Comparison of ENCODE assay signal across 24 cellular contexts in genomic region chr22:49015993-49016908, GRCh38.
DNase-seq lines count a peak whose midpoint lies in the region; ATAC-seq and TF ChIP-seq lines count a peak whose summit lies in the region.
"Had no signal": no experiment of that assay in that cellular context is flagged by ENCODE, and none has a peak within 500 bp of the region (broad histone marks: within the 10 kb centered on the region; RNA-seq: fewer than 3 reads in every experiment).

No MANE protein-coding gene starts in this region.

- no peaks in the 10 kb centered on the region for H4K20me1 ChIP-seq in mammary epithelial cell (ENCODE audit: insufficient read depth, low read length)

- H3K27ac Mint-ChIP-seq in osteocyte (ENCODE audit: unreplicated experiment), result no peak overlapping the region
- H3K27ac Mint-ChIP-seq: activated CD8-positive, alpha-beta T cell treated with anti-CD3 and anti-CD28 coated beads, Interleukin-2, amount 10 ng/mL, durations not matched to agents 7 days and 5 days; activated T-helper 1 cell treated with anti-CD3 and anti-CD28 coated beads, Interleukin-12 subunit alpha, Interleukin-12 subunit beta, Interleukin-2, Interleukin-4 antibody, amounts not matched to agents 30 ng/mL and 10 ng/mL and 1 ng/mL, durations not matched to agents 14 hours and 24 hours and 36 hours; mesothelial cell of epicardium; nephron progenitor cell; progenitor cell of endocrine pancreas had no signal

- H3K4me3 Mint-ChIP-seq in osteocyte (ENCODE audit: unreplicated experiment), result no peak overlapping the region
- H3K4me3 Mint-ChIP-seq: activated CD8-positive, alpha-beta T cell treated with anti-CD3 and anti-CD28 coated beads, Interleukin-2, amount 10 ng/mL, durations not matched to agents 7 days and 5 days; activated T-helper 1 cell treated with anti-CD3 and anti-CD28 coated beads, Interleukin-12 subunit alpha, Interleukin-12 subunit beta, Interleukin-2, Interleukin-4 antibody, amounts not matched to agents 30 ng/mL and 10 ng/mL and 1 ng/mL, durations not matched to agents 14 hours and 24 hours and 36 hours; brain; mesothelial cell of epicardium; nephron progenitor cell had no signal

- no peak overlapping the region for H3K4me2 ChIP-seq in mammary epithelial cell (ENCODE audit: insufficient read depth, low read depth, low read length)
- H3K4me2 ChIP-seq: BLaER1 treated with 17β-estradiol and CSF1 and Interleukin-3, amounts not matched to agents 10 nM and 100 nM had no signal

- no TSS peak for BruUV-seq in mammary epithelial cell (replicated peaks; lab: Mats Ljungman, UMichigan)

- in situ Hi-C loops in mammary epithelial cell (cut with MboI; ENCODE audit: low sequenced_read_pairs in 2 of 2), result no loop called here

- no peak overlapping the region for H3K9ac ChIP-seq in mammary epithelial cell (ENCODE audit: insufficient read depth, low read length)
- H3K9ac ChIP-seq: BLaER1 treated with 17β-estradiol and CSF1 and Interleukin-3, amounts not matched to agents 10 nM and 100 nM had no signal

- H3K9me3 ChIP-seq in breast epithelium (no peaks in the 10 kb centered on the region), mammary epithelial cell (replicated peaks; ENCODE audit: insufficient read depth, low read length) (peaks cover 39% of the 10 kb centered on the region), left ventricle myocardium inferior (replicated peaks) (no peaks in the 10 kb centered on the region), aorta (ENCODE audit: control insufficient read depth, low read length) (no peaks in the 10 kb centered on the region), spleen (no peaks in the 10 kb centered on the region)
- H3K9me3 ChIP-seq: BLaER1 treated with 17β-estradiol and CSF1 and Interleukin-3, amounts not matched to agents 10 nM and 100 nM; colonic mucosa; Peyer's patch had no signal

- no peaks in the 10 kb centered on the region for H3K4me1 Mint-ChIP-seq in osteocyte (ENCODE audit: unreplicated experiment)

- peaks cover 0 to 26% of the 10 kb centered on the region in 2 donors for H3K27me3 ChIP-seq in breast epithelium
- H3K27me3 ChIP-seq in mammary epithelial cell (ENCODE audit: insufficient read depth, low read length), result no peaks in the 10 kb centered on the region
- peaks cover 36% of the 10 kb centered on the region for H3K27me3 ChIP-seq in left ventricle myocardium inferior (ENCODE audit: low read depth)
- no peaks in the 10 kb centered on the region for H3K27me3 ChIP-seq in aorta (ENCODE audit: control insufficient read depth in 1 of 2, insufficient read depth in 2 of 2, low read length in 1 of 2)
- H3K27me3 ChIP-seq in spleen (replicated peaks in 1 of 7), result peaks cover 0 to 8% (median 0%) of the 10 kb centered on the region in 7 donors
- H3K27me3 ChIP-seq: BLaER1 treated with 17β-estradiol and CSF1 and Interleukin-3, amounts not matched to agents 10 nM and 100 nM; colonic mucosa; Peyer's patch had no signal

- H3K36me3 Mint-ChIP-seq in osteocyte (ENCODE audit: unreplicated experiment), result no peaks in the 10 kb centered on the region
- H3K36me3 Mint-ChIP-seq: brain, mesothelial cell of epicardium had no signal

- CTCF ChIA-PET in mammary epithelial cell (lab: Charles Lee; ENCODE audit: low non-redundant PET), result no interaction called here

- intact Hi-C loops in breast epithelium (cut with DNase I; ENCODE audit: low total_unique reads) (no loop called here), mammary epithelial cell (cut with micrococcal nuclease) (no loop called here), left ventricle myocardium inferior (cut with micrococcal nuclease) (no loop called here), aorta (cut with DNase I) (no loop called here), spleen (cut with DNase I; ENCODE audit: low total_unique reads) (no loop called here)

- H3K4me3 ChIP-seq in breast epithelium (no peak overlapping the region), mammary epithelial cell (replicated peaks in 1 of 3; ENCODE audit: insufficient read depth in 1 of 3, low read depth in 2 of 3, low read length in 3 of 3) (no peak overlapping the region), left ventricle myocardium inferior (no peak overlapping the region), aorta (ENCODE audit: low read length in 2 of 2) (no peak overlapping the region), spleen (no peak overlapping the region)
- H3K4me3 ChIP-seq: BLaER1 treated with 17β-estradiol and CSF1 and Interleukin-3, amounts not matched to agents 10 nM and 100 nM; colonic mucosa; Peyer's patch had no signal

- H2AFZ ChIP-seq in mammary epithelial cell (ENCODE audit: low read depth, low read length), result no peak overlapping the region

- TF ChIP-seq POLR2A in breast epithelium (IDR thresholded peaks at IDR 0.05) (no peak), spleen (IDR thresholded peaks at IDR 0.05) (no peak)

- peak; percentile 17 to 55 for DNase-seq in breast epithelium (ENCODE audit: low spot score in 2 of 2)
- DNase-seq in mammary epithelial cell, result no peak
- no peak for DNase-seq in left ventricle myocardium inferior
- DNase-seq in osteocyte (ENCODE audit: extremely low spot score, unreplicated experiment), result peak; percentile 75
- DNase-seq in aorta, result peak; percentile 70 to 83
- no peak for DNase-seq in spleen
- DNase-seq in NCI-H2107 treated with DMSO at 0.1 percent for 48 hours (lab: John Stamatoyannopoulos, UW; ENCODE audit: unreplicated experiment), result no peak
- DNase-seq: activated CD4-positive, CD25-positive, alpha-beta regulatory T cell; activated CD8-positive, alpha-beta T cell treated with anti-CD3 and anti-CD28 coated beads, Interleukin-2, amount 10 ng/mL, durations not matched to agents 7 days and 5 days; colonic mucosa; hippocampal formation; NCI-H1105 treated with DMSO at 0.1 percent for 48 hours; NCI-H2081 treated with DMSO at 0.1 percent for 48 hours; NCI-H510A; nephron progenitor cell; NK-92 treated with Interleukin-12 subunit alpha and Interleukin-12 subunit beta, amount 100 ng/mL, for 24 hours; substantia nigra had no signal

- H3K4me1 ChIP-seq in breast epithelium, result no peaks in the 10 kb centered on the region
- no peaks in the 10 kb centered on the region for H3K4me1 ChIP-seq in mammary epithelial cell (ENCODE audit: insufficient read depth, low read length)
- H3K4me1 ChIP-seq in left ventricle myocardium inferior, result peaks cover 20% of the 10 kb centered on the region
- no peaks in the 10 kb centered on the region for H3K4me1 ChIP-seq in aorta (ENCODE audit: control insufficient read depth in 1 of 2, insufficient read depth in 2 of 2, low read length in 2 of 2)
- H3K4me1 ChIP-seq in spleen, result peaks cover 0 to 20% (median 3%) of the 10 kb centered on the region in 6 donors
- H3K4me1 ChIP-seq: BLaER1 treated with 17β-estradiol and CSF1 and Interleukin-3, amounts not matched to agents 10 nM and 100 nM; colonic mucosa; Peyer's patch had no signal

- ATAC-seq in aorta (ENCODE audit: low FRiP score) (no peak), GM19324 (IDR thresholded peaks at IDR 0.05; ENCODE audit: low FRiP score, unreplicated experiment) (no peak)
- ATAC-seq: activated CD8-positive, alpha-beta T cell treated with anti-CD3 and anti-CD28 coated beads, Interleukin-2, amount 10 ng/mL, durations not matched to agents 7 days and 5 days had no signal

- no peaks in the 10 kb centered on the region for H3K9me3 Mint-ChIP-seq in osteocyte (ENCODE audit: unreplicated experiment)
- H3K9me3 Mint-ChIP-seq: activated T-helper 1 cell treated with anti-CD3 and anti-CD28 coated beads, Interleukin-12 subunit alpha, Interleukin-12 subunit beta, Interleukin-2, Interleukin-4 antibody, amounts not matched to agents 30 ng/mL and 10 ng/mL and 1 ng/mL, durations not matched to agents 14 hours and 24 hours and 36 hours; mesothelial cell of epicardium; nephron progenitor cell had no signal

- H3K36me3 ChIP-seq in breast epithelium (no peaks in the 10 kb centered on the region), mammary epithelial cell (ENCODE audit: insufficient read depth, low read length) (no peaks in the 10 kb centered on the region), left ventricle myocardium inferior (no peaks in the 10 kb centered on the region), aorta (ENCODE audit: control insufficient read depth in 1 of 2, insufficient read depth in 2 of 2, low read length in 1 of 2) (no peaks in the 10 kb centered on the region), spleen (no peaks in the 10 kb centered on the region)
- H3K36me3 ChIP-seq: BLaER1 treated with 17β-estradiol and CSF1 and Interleukin-3, amounts not matched to agents 10 nM and 100 nM; colonic mucosa; Peyer's patch had no signal

- no peaks in the 10 kb centered on the region for H3K79me2 ChIP-seq in mammary epithelial cell (ENCODE audit: insufficient read depth, low read length)

- WGBS in mammary epithelial cell (ENCODE audit: low coverage, missing lambda C conversion rate), result 9% methylated on average over 23 of the region's 26 CpGs
- whole genome bisulfite sequencing in aorta, 2 donors, result 7 to 12% methylated on average over 26 of the region's 26 CpGs
- WGBS in spleen, 5 donors, result 66 to 81% (median 73%) methylated on average over 24 to 26 of the region's 26 CpGs

- TF ChIP-seq CTCF in breast epithelium (IDR thresholded peaks at IDR 0.05), result no peak
- TF ChIP-seq CTCF in mammary epithelial cell (conservative IDR thresholded peaks at IDR 0.05 in 1 of 2, IDR thresholded peaks at IDR 0.05 in 1 of 2; ENCODE audit: extremely low read depth in 1 of 2, insufficient read depth in 1 of 2, low read depth in 1 of 2, low read length in 2 of 2), result no peak
- TF ChIP-seq CTCF in left ventricle myocardium inferior (IDR thresholded peaks at IDR 0.05; ENCODE audit: borderline replicate concordance), result no peak
- TF ChIP-seq CTCF in osteocyte (IDR thresholded peaks at IDR 0.05), result no peak
- no peak for TF ChIP-seq CTCF in spleen (IDR thresholded peaks at IDR 0.05 in 8 of 11, conservative IDR thresholded peaks at IDR 0.05 in 3 of 11)

- H3K27ac ChIP-seq in breast epithelium (no peak overlapping the region), mammary epithelial cell (ENCODE audit: insufficient read depth, low read depth, low read length) (no peak overlapping the region), left ventricle myocardium inferior (replicated peaks) (peak overlapping the region; percentile 85), aorta (ENCODE audit: low read depth in 1 of 2, low read length in 2 of 2) (peak overlapping the region; percentile 29 to 62), spleen (peak overlapping the region in 4 of 8 donors; percentile 32 to 55 (median 46))
- H3K27ac ChIP-seq: BLaER1 treated with 17β-estradiol and CSF1 and Interleukin-3, amounts not matched to agents 10 nM and 100 nM; colonic mucosa; Peyer's patch had no signal

- dilution Hi-C loops in mammary epithelial cell (cut with HindIII; ENCODE audit: low sequenced_read_pairs), result no loop called here

- no peaks in the 10 kb centered on the region for H3K27me3 Mint-ChIP-seq in osteocyte (ENCODE audit: unreplicated experiment)
- H3K27me3 Mint-ChIP-seq: brain had no signal

Comparison
In these comparisons a context has a peak if more than half of its experiments do, and no peak if none do; other contexts are left out.
1. DNase-seq: peak in breast epithelium (2 of 2), osteocyte (single experiment) and aorta (2 of 2); none in mammary epithelial cell (single experiment), left ventricle myocardium inferior (single experiment), spleen (single experiment) and NCI-H2107 treated with DMSO at 0.1 percent for 48 hours (single experiment).
2. H3K27ac ChIP-seq: peak in left ventricle myocardium inferior (single experiment) and aorta (2 of 2); none in breast epithelium (0 of 2) and mammary epithelial cell (single experiment).